1 cellular context compared by ENCODE assay signal in genomic region chr9:137114220-137114612, GRCh38.
TF ChIP-seq lines count a peak whose summit lies in the region.

No MANE protein-coding gene starts in this region.

TF ChIP-seq in H1, 55 proteins besides CTCF, POLR2A, EP300 and RAD21:
- TF ChIP-seq KDM4A (IDR thresholded peaks at IDR 0.05; ENCODE audit: low read depth, low read length, severe bottlenecking) (no peak), MAFK (IDR thresholded peaks at IDR 0.05; ENCODE audit: low read depth, low read length) (no peak), USF2 (IDR thresholded peaks at IDR 0.05; ENCODE audit: low read length) (no peak), TBP (IDR thresholded peaks at IDR 0.05; ENCODE audit: low read depth, low read length) (no peak), HDAC6 (IDR thresholded peaks at IDR 0.05; ENCODE audit: low read depth, low read length) (no peak), SP4 (IDR thresholded peaks at IDR 0.05; ENCODE audit: low read length) (no peak), NANOG (IDR thresholded peaks at IDR 0.05; ENCODE audit: insufficient read depth, low read depth, low read length, poor library complexity, severe bottlenecking) (no peak)
- TF ChIP-seq, protein P1, sequence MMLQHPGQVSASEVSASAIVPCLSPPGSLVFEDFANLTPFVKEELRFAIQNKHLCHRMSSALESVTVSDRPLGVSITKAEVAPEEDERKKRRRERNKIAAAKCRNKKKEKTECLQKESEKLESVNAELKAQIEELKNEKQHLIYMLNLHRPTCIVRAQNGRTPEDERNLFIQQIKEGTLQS (IDR thresholded peaks at IDR 0.05; ENCODE audit: insufficient read depth, low read depth, low read length), result no peak
